ENCODE assay signal across 1 cellular context in the genomic region with DNA sequence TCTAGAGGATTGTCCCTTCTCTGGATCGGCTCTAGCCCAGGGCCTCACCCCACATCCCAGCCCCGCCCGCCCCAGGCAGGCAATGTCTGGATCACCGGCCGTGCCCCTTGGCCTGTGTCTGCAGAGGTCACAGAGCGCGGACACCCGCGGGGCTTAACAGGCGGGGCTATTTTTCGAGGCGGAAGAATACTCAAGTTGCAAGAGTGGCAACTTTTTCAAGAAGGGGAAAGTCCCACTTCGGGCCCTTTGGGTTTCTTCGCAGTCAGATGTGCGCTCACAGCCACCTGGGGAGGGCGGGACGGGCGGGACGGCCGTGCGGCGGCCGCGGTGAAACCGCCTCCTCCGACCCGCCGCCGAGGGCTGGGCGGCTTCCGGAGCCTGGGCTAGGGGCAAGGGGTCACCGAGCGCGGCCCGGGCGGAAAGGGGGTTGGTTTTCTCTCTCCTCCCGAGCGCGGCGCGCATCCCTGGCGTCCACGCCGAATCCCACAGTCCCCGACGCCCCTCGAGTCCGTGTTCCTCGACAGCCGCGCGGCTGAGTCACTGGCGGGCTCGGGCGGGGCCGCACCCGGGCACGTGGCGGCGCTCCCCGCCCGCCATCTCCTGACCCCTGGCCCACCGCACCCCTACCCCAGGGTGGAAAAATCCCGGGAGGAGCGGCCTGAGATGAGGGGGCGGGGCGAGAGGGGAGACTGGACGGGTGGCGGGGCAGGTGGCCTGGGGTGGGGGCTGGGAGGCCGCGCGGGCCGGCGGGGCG.
A peak's percentile ranks its signal among the peaks of the same experiment; 100 is the strongest.
TF ChIP-seq lines count a peak whose summit lies in the region.

No MANE protein-coding gene starts in this region.

TF ChIP-seq in HCT116, 20 proteins besides CTCF, POLR2A, EP300 and RAD21 (continued from another document):
- 0 out of 2 replicates have a peak, but pooled peaks have one; percentile 3 for TF ChIP-seq SIN3A (IDR thresholded peaks at IDR 0.05; ENCODE audit: low read depth)
- no peak for TF ChIP-seq ELF1 (IDR thresholded peaks at IDR 0.05; ENCODE audit: borderline replicate concordance, low read depth)
- TF ChIP-seq YY1 (IDR thresholded peaks at IDR 0.05; ENCODE audit: extremely low read depth, insufficient replicate concordance, low read depth, low read length), result no peak
- no peak for TF ChIP-seq SRF (IDR thresholded peaks at IDR 0.05; ENCODE audit: low read depth)
- TF ChIP-seq, protein P1, sequence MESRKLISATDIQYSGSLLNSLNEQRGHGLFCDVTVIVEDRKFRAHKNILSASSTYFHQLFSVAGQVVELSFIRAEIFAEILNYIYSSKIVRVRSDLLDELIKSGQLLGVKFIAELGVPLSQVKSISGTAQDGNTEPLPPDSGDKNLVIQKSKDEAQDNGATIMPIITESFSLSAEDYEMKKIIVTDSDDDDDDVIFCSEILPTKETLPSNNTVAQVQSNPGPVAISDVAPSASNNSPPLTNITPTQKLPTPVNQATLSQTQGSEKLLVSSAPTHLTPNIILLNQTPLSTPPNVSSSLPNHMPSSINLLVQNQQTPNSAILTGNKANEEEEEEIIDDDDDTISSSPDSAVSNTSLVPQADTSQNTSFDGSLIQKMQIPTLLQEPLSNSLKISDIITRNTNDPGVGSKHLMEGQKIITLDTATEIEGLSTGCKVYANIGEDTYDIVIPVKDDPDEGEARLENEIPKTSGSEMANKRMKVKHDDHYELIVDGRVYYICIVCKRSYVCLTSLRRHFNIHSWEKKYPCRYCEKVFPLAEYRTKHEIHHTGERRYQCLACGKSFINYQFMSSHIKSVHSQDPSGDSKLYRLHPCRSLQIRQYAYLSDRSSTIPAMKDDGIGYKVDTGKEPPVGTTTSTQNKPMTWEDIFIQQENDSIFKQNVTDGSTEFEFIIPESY (IDR thresholded peaks at IDR 0.05; ENCODE audit: extremely low read depth, insufficient replicate concordance, low read length), result no peak
- no peak for TF ChIP-seq FOSL1 (IDR thresholded peaks at IDR 0.05; ENCODE audit: low read depth)
- TF ChIP-seq, protein P2, sequence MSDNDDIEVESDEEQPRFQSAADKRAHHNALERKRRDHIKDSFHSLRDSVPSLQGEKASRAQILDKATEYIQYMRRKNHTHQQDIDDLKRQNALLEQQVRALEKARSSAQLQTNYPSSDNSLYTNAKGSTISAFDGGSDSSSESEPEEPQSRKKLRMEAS (IDR thresholded peaks at IDR 0.05), result peak; percentile 90
TF ChIP-seq in HCT116: peak in this region for 6.
